8 cellular contexts compared by ENCODE assay signal in genomic region chr5:37836173-37837100, GRCh38. TPM values are rescaled to one million over a fixed set of nuclear protein-coding genes. Genes with fewer than 3 reads are reported as not detected.
DNase-seq lines count a peak whose midpoint lies in the region; ATAC-seq, FAIRE-seq and TF ChIP-seq lines count a peak whose summit lies in the region.

No MANE protein-coding gene starts in this region.

- peak; percentile 40 for DNase-seq in GM13977 (ENCODE audit: low spot score)
- peak; percentile 33 for DNase-seq in left cardiac atrium
- no peak for DNase-seq in skeletal muscle cell (ENCODE audit: low read depth)
- DNase-seq in SIG-M5 treated with dmso at 0.1 percent for 504 hours (lab: John Stamatoyannopoulos, UW; ENCODE audit: unreplicated experiment), result no peak
- DNase-seq in D721Med (ENCODE audit: insufficient read length, low spot score), result no peak

- intact Hi-C loops in left cardiac atrium (cut with DNase I), result loop anchor here in 1 of 2 donors (5.0 kb wide), 1 partner anchor 356 kb away; no protein-coding TSS in a partner anchor

- no peak for TF ChIP-seq CTCF in GM13977 (IDR thresholded peaks at IDR 0.05; ENCODE audit: extremely low read depth, insufficient read depth, missing control alignments)
- no peak for TF ChIP-seq CTCF in WI38 (IDR thresholded peaks at IDR 0.05; ENCODE audit: low read depth, low read length)
- TF ChIP-seq CTCF in D721Med (IDR thresholded peaks at IDR 0.05; ENCODE audit: insufficient read depth, missing control alignments), result no peak

- in situ Hi-C loops in GM13977 (cut with MboI; ENCODE audit: low pct_unique_long_range_greater_than_20kb, low sequenced_read_pairs, unreplicated experiment), result loop anchor here (10.0 kb wide), 1 partner anchor 358 kb away; no protein-coding TSS in a partner anchor

- peak overlapping the region; percentile 61 for H3K4me3 ChIP-seq in WI38 (ENCODE audit: low read depth, low read length)
- H3K4me3 ChIP-seq in skeletal muscle cell (ENCODE audit: low read depth, low read length), result peak overlapping the region; percentile 61

- ATAC-seq in left cardiac atrium (peak; percentile 18 to 20), HG02884 (IDR thresholded peaks at IDR 0.05; ENCODE audit: unreplicated experiment) (no peak), HG03342 (IDR thresholded peaks at IDR 0.05; ENCODE audit: unreplicated experiment) (no peak)

- no peak for FAIRE-seq in D721Med (lab: Jason Lieb, UNC)

RNA-seq across cellular contexts. Expression of gene GDNF, which starts 3.4 kb away (rescaled TPM):
- under 1 TPM; 0.18 to 0.26 TPM for total RNA-seq in left cardiac atrium

Comparison
In these comparisons a context has a peak if more than half of its experiments do, and no peak if none do; other contexts are left out.
1. DNase-seq: peak in GM13977 (single experiment) and left cardiac atrium (single experiment); none in skeletal muscle cell (single experiment), SIG-M5 treated with dmso at 0.1 percent for 504 hours (single experiment) and D721Med (single experiment).
2. ATAC-seq: peak in left cardiac atrium (2 of 2); none in HG02884 (single experiment) and HG03342 (single experiment).